Comparison of ENCODE assay signal across 12 cellular contexts in genomic region chr7:45975367-45975766, GRCh38.
"Had no signal": no experiment of that assay in that cellular context is flagged by ENCODE, and none has a peak within 500 bp of the region (broad histone marks: within the 10 kb centered on the region; RNA-seq: fewer than 3 reads in every experiment).

No MANE protein-coding gene starts in this region.

- ATAC-seq: activated CD4-positive, CD25-positive, alpha-beta regulatory T cell treated with anti-CD3 and anti-CD28 coated beads, Interleukin-2, amount 50 U/mL, for 24 hours; activated T-cell treated with anti-CD3 and anti-CD28 coated beads, Interleukin-2, amount 50 U/mL, for 4 hours; gastrocnemius medialis; left lung had no signal

- DNase-seq: activated effector memory CD4-positive, alpha-beta T cell treated with anti-CD3 and anti-CD28 coated beads, Interleukin-2, amount 50 U/mL, for 16 hours; activated naive CD8-positive, alpha-beta T cell treated with anti-CD3 and anti-CD28 coated beads for 36 hours; activated T-cell treated with anti-CD3 and anti-CD28 coated beads, Interleukin-2, amount 50 U/mL, for 4 hours; anterior cingulate cortex; gastrocnemius medialis; heart right ventricle; islet precursor cell; left lung; nephron progenitor cell; stimulated activated CD4-positive, alpha-beta T cell treated with anti-CD3 and anti-CD28 coated beads, Interleukin-15, amount 100 ng/mL, for 24 hours; stimulated activated CD4-positive, alpha-beta T cell treated with anti-CD3 and anti-CD28 coated beads, Interleukin-4, amount 100 ng/mL, for 24 hours had no signal

- H3K27ac ChIP-seq: gastrocnemius medialis, heart right ventricle, left lung had no signal

- H3K27me3 ChIP-seq: gastrocnemius medialis, left lung had no signal

- H3K36me3 ChIP-seq: gastrocnemius medialis, heart right ventricle, left lung had no signal

- H3K4me3 ChIP-seq: gastrocnemius medialis, heart right ventricle, left lung had no signal

- H3K9me3 ChIP-seq: gastrocnemius medialis, heart right ventricle, left lung had no signal

- H3K4me1 ChIP-seq: gastrocnemius medialis had no signal
